In the genomic region with DNA sequence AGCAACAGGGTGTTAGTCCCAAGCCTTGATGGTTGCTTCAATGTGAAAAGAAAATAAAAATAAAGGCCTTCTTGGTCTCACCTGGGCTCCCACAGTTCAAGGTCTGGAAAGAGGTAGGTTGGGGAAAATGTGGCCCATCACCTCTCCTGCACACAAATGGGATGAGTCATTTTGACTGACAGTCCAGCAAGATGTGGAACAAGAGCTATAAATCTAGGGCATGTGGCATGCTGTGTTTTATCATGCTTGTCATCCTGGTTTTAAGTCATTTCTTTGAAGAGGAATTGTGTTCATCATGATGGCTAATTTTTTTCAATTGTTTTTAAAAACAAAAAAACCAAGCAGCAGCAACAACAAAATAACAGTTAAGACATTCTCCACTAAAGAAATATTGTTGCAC, we compare ENCODE assay signal across 20 cellular contexts.
"Had no signal": no experiment of that assay in that cellular context is flagged by ENCODE, and none has a peak within 500 bp of the region (broad histone marks: within the 10 kb centered on the region; RNA-seq: fewer than 3 reads in every experiment).

No MANE protein-coding gene starts in this region.

- H3K4me3 Mint-ChIP-seq: immature natural killer cell; naive B cell; nephron progenitor cell; stimulated activated effector memory CD8-positive, alpha-beta T cell treated with anti-CD3 and anti-CD28 coated beads, Interleukin-12 subunit alpha, Interleukin-12 subunit beta, amount 100 ng/mL, for 72 hours; type B pancreatic cell had no signal

- H3K9me3 Mint-ChIP-seq: nephron progenitor cell; stimulated activated effector memory CD8-positive, alpha-beta T cell treated with anti-CD3 and anti-CD28 coated beads, Interleukin-12 subunit alpha, Interleukin-12 subunit beta, amount 100 ng/mL, for 72 hours; type B pancreatic cell had no signal

- ATAC-seq: right lobe of liver; stimulated activated effector memory CD8-positive, alpha-beta T cell treated with anti-CD3 and anti-CD28 coated beads, Interleukin-12 subunit alpha, Interleukin-12 subunit beta, amount 100 ng/mL, for 72 hours; stimulated activated naive CD8-positive, alpha-beta T cell treated with anti-CD3 and anti-CD28 coated beads, Interleukin-15, Interleukin-2, amounts not matched to agents 100 U/mL and 50 U/mL, for 24 hours had no signal

- H3K4me1 ChIP-seq: parathyroid adenoma, prostate gland, right lobe of liver, suprapubic skin, thyroid gland had no signal

- H3K4me1 Mint-ChIP-seq: immature natural killer cell; naive B cell; stimulated activated effector memory CD8-positive, alpha-beta T cell treated with anti-CD3 and anti-CD28 coated beads, Interleukin-12 subunit alpha, Interleukin-12 subunit beta, amount 100 ng/mL, for 72 hours had no signal

- H3K27ac Mint-ChIP-seq: immature natural killer cell; naive B cell; nephron progenitor cell; stimulated activated effector memory CD8-positive, alpha-beta T cell treated with anti-CD3 and anti-CD28 coated beads, Interleukin-12 subunit alpha, Interleukin-12 subunit beta, amount 100 ng/mL, for 72 hours; type B pancreatic cell had no signal

- H3K36me3 Mint-ChIP-seq: immature natural killer cell; naive B cell; stimulated activated effector memory CD8-positive, alpha-beta T cell treated with anti-CD3 and anti-CD28 coated beads, Interleukin-12 subunit alpha, Interleukin-12 subunit beta, amount 100 ng/mL, for 72 hours; type B pancreatic cell had no signal

- H3K27me3 ChIP-seq: dorsolateral prefrontal cortex, esophagus muscularis mucosa, right lobe of liver, suprapubic skin, thyroid gland had no signal

- H3K27ac ChIP-seq: dorsolateral prefrontal cortex, epithelial cell of prostate, parathyroid adenoma, prostate gland, right lobe of liver, suprapubic skin, thyroid gland had no signal

- DNase-seq: cortex of kidney; dorsolateral prefrontal cortex; effector memory CD4-positive, alpha-beta T cell; immature natural killer cell; mesendoderm; naive B cell; nephron progenitor cell; retina; right lobe of liver; stimulated activated CD4-positive, alpha-beta T cell treated with anti-CD3 and anti-CD28 coated beads, Interleukin-4, amount 100 ng/mL, for 1 hour; stimulated activated CD8-positive, alpha-beta memory T cell treated with anti-CD3 and anti-CD28 coated beads, Interleukin-4, amount 100 ng/mL, for 48 hours; stimulated activated naive CD8-positive, alpha-beta T cell treated with anti-CD3 and anti-CD28 coated beads, Interleukin-15, Interleukin-2, amounts not matched to agents 100 U/mL and 50 U/mL, for 24 hours; thyroid gland had no signal

- H3K27me3 Mint-ChIP-seq: naive B cell had no signal
